In the genomic region with DNA sequence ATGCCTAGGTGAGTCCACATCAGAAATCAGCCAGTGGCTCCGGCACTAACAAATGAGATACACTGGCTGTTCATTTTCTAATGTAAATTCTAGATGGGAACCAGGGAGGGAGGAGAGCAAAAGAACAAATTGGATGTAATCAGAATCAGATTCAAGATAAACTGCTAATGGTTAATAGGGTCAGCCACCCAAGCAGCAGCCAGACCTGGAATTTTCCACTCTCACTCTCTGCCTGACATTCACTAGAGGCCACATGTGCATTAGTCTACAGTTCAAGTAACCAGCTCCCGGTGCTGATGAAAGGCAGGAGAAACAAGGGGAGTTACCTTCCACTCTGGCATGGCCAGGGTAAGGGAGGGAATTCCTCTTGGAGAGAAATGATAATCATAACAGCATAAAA, we compare ENCODE assay signal across 29 cellular contexts.
"Had no signal": no experiment of that assay in that cellular context is flagged by ENCODE, and none has a peak within 500 bp of the region (broad histone marks: within the 10 kb centered on the region; RNA-seq: fewer than 3 reads in every experiment).

No MANE protein-coding gene starts in this region.

- ATAC-seq: activated T-cell treated with anti-CD3 and anti-CD28 coated beads, Interleukin-2, amount 50 U/mL, for 4 hours; K562; Panc1; T-cell had no signal

- H3K36me3 Mint-ChIP-seq: activated naive CD8-positive, alpha-beta T cell; brain; T-cell had no signal

- H3K36me3 ChIP-seq: SJCRH30 had no signal

- H3K9me3 Mint-ChIP-seq: activated B cell treated with CpG ODN at 0.5 μM for 24 hours; activated CD4-positive, alpha-beta T cell treated with anti-CD3 and anti-CD28 coated beads, Interleukin-2, amount 10 ng/mL, durations not matched to agents 24 days and 14 days; activated naive CD4-positive, alpha-beta T cell treated with anti-CD3 and anti-CD28 coated beads for 36 hours; activated T-cell treated with anti-CD3 and anti-CD28 coated beads, Interleukin-2, amount 50 U/mL, for 4 hours; central memory CD8-positive, alpha-beta T cell had no signal

- H3K4me1 ChIP-seq: SJCRH30 had no signal

- H3K27me3 Mint-ChIP-seq: activated B cell treated with CpG ODN at 0.5 μM for 24 hours; activated CD4-positive, alpha-beta T cell treated with anti-CD3 and anti-CD28 coated beads, Interleukin-2, amount 10 ng/mL, durations not matched to agents 24 days and 14 days; central memory CD8-positive, alpha-beta T cell; T-cell had no signal

- H3K27ac Mint-ChIP-seq: activated B cell treated with CpG ODN at 0.5 μM for 24 hours; activated CD4-positive, alpha-beta T cell treated with anti-CD3 and anti-CD28 coated beads, Interleukin-2, amount 10 ng/mL, durations not matched to agents 24 days and 14 days; activated naive CD4-positive, alpha-beta T cell treated with anti-CD3 and anti-CD28 coated beads for 36 hours; activated naive CD8-positive, alpha-beta T cell; T-cell had no signal

- H3K27ac ChIP-seq: RWPE1, SJCRH30 had no signal

- DNase-seq: activated B cell treated with CpG ODN at 0.5 μM for 24 hours; activated CD4-positive, alpha-beta T cell treated with anti-CD3 and anti-CD28 coated beads for 1 hour; activated CD4-positive, alpha-beta T cell treated with anti-CD3 and anti-CD28 coated beads, Interleukin-2, amount 10 ng/mL, durations not matched to agents 24 days and 14 days; activated CD4-positive, alpha-beta T cell treated with anti-CD3 and anti-CD28 coated beads, Interleukin-2, amount 50 U/mL, for 48 hours; activated CD8-positive, alpha-beta memory T cell treated with anti-CD3 and anti-CD28 coated beads for 24 hours; activated gamma-delta T cell; activated naive CD4-positive, alpha-beta T cell treated with anti-CD3 and anti-CD28 coated beads for 36 hours; activated T-cell treated with anti-CD3 and anti-CD28 coated beads, Interleukin-2, amount 50 U/mL, for 4 hours; amygdala; Karpas-422; MM.1S; NCI-H146; NCI-H187 treated with DMSO at 0.1 percent for 48 hours; NCI-H345; NCI-H510A; NCI-H526 treated with DMSO at 0.1 percent for 48 hours; NK-92 treated with Interleukin-12 subunit alpha and Interleukin-12 subunit beta, amount 100 ng/mL, for 24 hours; OCI-M1; Right ventricle myocardium superior; SJCRH30; T-cell; T-helper 2 cell; T1000 had no signal

- H3K9me3 ChIP-seq: SJCRH30 had no signal

- H3K4me3 Mint-ChIP-seq: activated B cell treated with CpG ODN at 0.5 μM for 24 hours; activated CD4-positive, alpha-beta T cell treated with anti-CD3 and anti-CD28 coated beads, Interleukin-2, amount 10 ng/mL, durations not matched to agents 24 days and 14 days; activated naive CD4-positive, alpha-beta T cell treated with anti-CD3 and anti-CD28 coated beads for 36 hours; activated naive CD8-positive, alpha-beta T cell; activated T-cell treated with anti-CD3 and anti-CD28 coated beads, Interleukin-2, amount 50 U/mL, for 4 hours; brain; central memory CD8-positive, alpha-beta T cell; T-cell had no signal

- H3K4me1 Mint-ChIP-seq: activated B cell treated with CpG ODN at 0.5 μM for 24 hours; activated CD4-positive, alpha-beta T cell treated with anti-CD3 and anti-CD28 coated beads, Interleukin-2, amount 10 ng/mL, durations not matched to agents 24 days and 14 days; central memory CD8-positive, alpha-beta T cell; T-cell had no signal

- H3K4me3 ChIP-seq: K562, SJCRH30 had no signal
